Comparison of ENCODE assay signal across 15 cellular contexts in the genomic region with DNA sequence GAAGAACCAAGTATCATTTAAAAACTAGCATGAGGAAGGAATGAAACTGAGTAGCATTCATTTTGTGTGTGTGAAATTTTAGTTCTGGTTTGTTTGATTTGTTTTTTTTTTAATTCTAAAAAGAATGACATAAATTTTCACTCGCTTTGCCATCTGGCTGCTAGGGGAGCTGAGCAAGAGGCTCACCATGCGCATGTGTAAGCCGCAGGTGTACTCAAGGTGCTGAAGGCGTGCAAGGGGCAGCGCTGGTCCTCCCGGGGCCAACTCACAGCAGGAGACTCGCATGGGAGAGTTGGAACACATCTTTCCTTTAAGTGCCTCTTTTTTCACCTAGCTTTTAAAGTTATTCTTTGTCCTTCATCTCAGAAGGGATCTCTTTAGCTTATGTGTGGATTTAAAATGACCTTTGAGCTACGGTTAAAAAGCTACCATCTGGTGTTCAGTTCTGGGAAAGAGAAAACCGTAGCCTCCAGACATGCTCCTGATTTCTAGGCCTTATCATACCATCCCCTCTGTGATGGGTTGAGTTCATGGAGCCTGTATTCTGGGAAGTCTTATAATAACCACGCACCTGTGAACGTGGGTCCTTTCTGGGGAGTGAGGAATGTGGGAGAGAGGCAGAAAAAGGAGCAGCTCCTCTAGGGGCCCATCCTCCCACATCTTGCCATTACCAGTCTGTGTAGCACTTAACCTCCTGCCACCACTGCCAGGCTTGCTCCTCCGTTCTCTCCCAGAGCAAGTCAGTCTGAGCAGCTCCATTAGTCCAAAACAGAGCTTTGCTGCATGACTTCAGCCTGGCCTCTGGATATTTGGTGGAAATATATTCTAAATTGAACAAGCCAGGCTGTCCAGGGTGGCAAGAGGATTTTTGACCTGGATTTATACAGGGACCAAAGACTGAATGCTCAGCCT.
DNase-seq lines count a peak whose midpoint lies in the region; ATAC-seq and TF ChIP-seq lines count a peak whose summit lies in the region.
"Had no signal": no experiment of that assay in that cellular context is flagged by ENCODE, and none has a peak within 500 bp of the region (broad histone marks: within the 10 kb centered on the region; RNA-seq: fewer than 3 reads in every experiment).

No MANE protein-coding gene starts in this region.

- H3K27me3 ChIP-seq in neural progenitor cell (no peaks in the 10 kb centered on the region), adrenal gland (no peaks in the 10 kb centered on the region)

- peaks cover 23% of the 10 kb centered on the region for H3F3A ChIP-seq in neural progenitor cell (ENCODE audit: low read depth)

- ATAC-seq in GM18870 (IDR thresholded peaks at IDR 0.05; ENCODE audit: unreplicated experiment) = no peak
- ATAC-seq in HG03097 (IDR thresholded peaks at IDR 0.05; ENCODE audit: low FRiP score, unreplicated experiment) = no peak

- H3K36me3 ChIP-seq in neural progenitor cell = peaks cover 6% of the 10 kb centered on the region
- H3K36me3 ChIP-seq in adrenal gland (replicated peaks in 1 of 2) = peaks cover 0 to 40% of the 10 kb centered on the region in 2 donors

- H3K27ac Mint-ChIP-seq in neural progenitor cell = no peak overlapping the region

- H3K27ac ChIP-seq in neural progenitor cell (peak overlapping the region; percentile 80), adrenal gland (no peak overlapping the region)

- H3K4me2 ChIP-seq in neural progenitor cell = no peak overlapping the region

- H3K4me3 Mint-ChIP-seq in neural progenitor cell = no peak overlapping the region
- H3K4me3 Mint-ChIP-seq: H9 had no signal

- no peaks in the 10 kb centered on the region for H3K79me2 ChIP-seq in neural progenitor cell (ENCODE audit: low read depth)

- H3K4me1 ChIP-seq in neural progenitor cell (peaks cover 46% of the 10 kb centered on the region), adrenal gland (replicated peaks in 1 of 2) (peaks cover 6 to 13% of the 10 kb centered on the region in 2 donors)

- H3K4me1 Mint-ChIP-seq in neural progenitor cell = peaks cover 7% of the 10 kb centered on the region

- intact Hi-C loops in adrenal gland (cut with DNase I) = no loop called here

- TF ChIP-seq CTCF in neural progenitor cell (IDR thresholded peaks at IDR 0.05) = no peak
- no peak for TF ChIP-seq CTCF in adrenal gland (IDR thresholded peaks at IDR 0.05)

- H3K4me3 ChIP-seq in neural progenitor cell (no peak overlapping the region), adrenal gland (no peak overlapping the region)

- no peaks in the 10 kb centered on the region for H3K27me3 Mint-ChIP-seq in neural progenitor cell (ENCODE audit: insufficient read depth, low read depth)

- H4K20me1 ChIP-seq in neural progenitor cell (ENCODE audit: low read depth) = no peaks in the 10 kb centered on the region

- peaks cover 46% of the 10 kb centered on the region for H3K36me3 Mint-ChIP-seq in neural progenitor cell

- no peaks in the 10 kb centered on the region for H3K9me3 ChIP-seq in neural progenitor cell (ENCODE audit: low read depth)
- no peaks in the 10 kb centered on the region for H3K9me3 ChIP-seq in adrenal gland (replicated peaks in 1 of 3)

- H3K9me3 Mint-ChIP-seq in neural progenitor cell = no peaks in the 10 kb centered on the region
- H3K9me3 Mint-ChIP-seq: H9 had no signal

- no peak overlapping the region for H2AFZ ChIP-seq in neural progenitor cell (replicated peaks)

- TF ChIP-seq POLR2A in adrenal gland (IDR thresholded peaks at IDR 0.05) = no peak

- no peak overlapping the region for H3K9ac ChIP-seq in neural progenitor cell

- DNase-seq in NCI-H524 (lab: John Stamatoyannopoulos, UW) (peak; percentile 49 to 70), cerebellar cortex (ENCODE audit: low spot score) (peak; percentile 52), neural progenitor cell (ENCODE audit: low spot score) (no peak), adrenal gland (no peak), iPS-NIHi7 (ENCODE audit: extremely low spot score) (no peak)
- DNase-seq: ACHN, DMS79, H9, IMR-90, Karpas-422, NCI-H1436, NCI-H2029, NCI-H510A treated with DMSO at 0.1 percent for 48 hours had no signal

- WGBS in adrenal gland, 4 donors = 94 to 95% (median 95%) methylated on average over 11 to 12 of the region's 12 CpGs

Comparison
In these comparisons a context has a peak if more than half of its experiments do, and no peak if none do; other contexts are left out.
1. DNase-seq: peak in NCI-H524 (2 of 2) and cerebellar cortex (single experiment); none in neural progenitor cell (single experiment), adrenal gland (0 of 7) and iPS-NIHi7 (single experiment).